Comparison of ENCODE assay signal across 8 cellular contexts in the genomic region with DNA sequence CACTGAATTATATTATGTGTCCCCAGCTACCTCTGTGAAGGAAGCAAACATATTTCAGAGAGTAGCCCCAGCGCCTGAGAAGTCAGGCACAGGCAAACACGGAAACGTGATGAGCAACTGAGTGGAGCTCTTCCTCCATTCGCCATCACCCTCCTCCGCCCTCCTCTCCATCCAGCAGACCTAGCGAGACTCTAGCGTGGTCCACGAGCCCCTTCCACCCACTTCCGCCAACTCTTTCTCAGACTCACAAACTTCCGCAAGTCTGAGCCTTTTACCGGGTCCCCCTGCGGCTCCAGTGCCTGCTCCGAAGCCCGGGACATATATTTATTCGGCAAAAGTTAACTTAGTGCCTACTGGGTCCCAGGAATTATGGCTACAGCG. TPM values are rescaled to one million over a fixed set of nuclear protein-coding genes. Genes with fewer than 3 reads are reported as not detected.
DNase-seq lines count a peak whose midpoint lies in the region; ATAC-seq and TF ChIP-seq lines count a peak whose summit lies in the region.

No MANE protein-coding gene starts in this region.

- DNase-seq in GM12865 (ENCODE audit: low read depth) (peak; percentile 81), NCI-H2227 (lab: John Stamatoyannopoulos, UW; ENCODE audit: unreplicated experiment) (peak; percentile 65), dermis microvascular lymphatic vessel endothelial cell (ENCODE audit: low read depth in 2 of 2) (peak; percentile 21 to 78), lung microvascular endothelial cell (ENCODE audit: low read depth in 2 of 2) (peak; percentile 61 to 75), mesenteric fat pad (ENCODE audit: low spot score) (no peak)
- DNase-seq in activated CD4-positive, alpha-beta T cell treated with anti-CD3 and anti-CD28 coated beads for 4 hours: peak; percentile 55 to 64
- peak; percentile 38 for DNase-seq in stimulated activated CD8-positive, alpha-beta memory T cell treated with anti-CD3 and anti-CD28 coated beads, Interleukin-12 subunit alpha, Interleukin-12 subunit beta, amount 100 ng/mL, for 4 hours (ENCODE audit: low read depth)

- no peak for TF ChIP-seq CTCF in GM12865 (IDR thresholded peaks at IDR 0.05; ENCODE audit: insufficient read depth, low read depth, low read length, missing control alignments)

- H3K4me3 ChIP-seq in GM12865 (ENCODE audit: low read depth, low read length): peak overlapping the region; percentile 96

- ATAC-seq in HG02798 (IDR thresholded peaks at IDR 0.05; ENCODE audit: poor library complexity, unreplicated experiment): peak; percentile 27

RNA-seq across cellular contexts. Expression of gene SNRPB, which starts 0.5 kb away (rescaled TPM):
- total RNA-seq in dermis microvascular lymphatic vessel endothelial cell (244 and 305 TPM in 2 replicates), lung microvascular endothelial cell (147 and 211 TPM in 2 replicates), mesenteric fat pad (112 TPM)

RNA-seq across cellular contexts. Expression of gene ZNF343, which starts 38.7 kb away (rescaled TPM):
- total RNA-seq in dermis microvascular lymphatic vessel endothelial cell: 6.5 and 7.2 TPM in 2 replicates
- total RNA-seq in lung microvascular endothelial cell: 4.6 and 7.3 TPM in 2 replicates
- total RNA-seq in mesenteric fat pad: 14.4 TPM
